ENCODE assay signal across 9 cellular contexts in genomic region chr14:92135269-92135668, GRCh38. TPM values are rescaled to one million over a fixed set of nuclear protein-coding genes. Genes with fewer than 3 reads are reported as not detected.
DNase-seq lines count a peak whose midpoint lies in the region; ATAC-seq and TF ChIP-seq lines count a peak whose summit lies in the region.
"Had no signal": no experiment of that assay in that cellular context is flagged by ENCODE, and none has a peak within 500 bp of the region (broad histone marks: within the 10 kb centered on the region; RNA-seq: fewer than 3 reads in every experiment).

No MANE protein-coding gene starts in this region.

- peaks cover 27% of the 10 kb centered on the region for H3K36me3 ChIP-seq in brain microvascular endothelial cell (replicated peaks)

- H3K4me3 ChIP-seq in brain microvascular endothelial cell (ENCODE audit: low read depth, low read length): no peak overlapping the region
- H3K4me3 ChIP-seq: lung had no signal

- H3K27ac ChIP-seq in brain microvascular endothelial cell: no peak overlapping the region

- no peaks in the 10 kb centered on the region for H3K27me3 ChIP-seq in brain microvascular endothelial cell (replicated peaks)

- TF ChIP-seq CTCF in brain microvascular endothelial cell (IDR thresholded peaks at IDR 0.05; ENCODE audit: low read depth, low read length, missing control alignments): peak; percentile 44

- no peak for ATAC-seq in HG03342 (IDR thresholded peaks at IDR 0.05; ENCODE audit: unreplicated experiment)

- DNase-seq in DMS114 treated with DMSO at 0.1 percent for 48 hours (lab: John Stamatoyannopoulos, UW; ENCODE audit: unreplicated experiment): peak; percentile 15
- DNase-seq in M059J (ENCODE audit: low read depth): peak; percentile 14
- DNase-seq in brain microvascular endothelial cell: no peak
- DNase-seq in myocyte (ENCODE audit: low read depth): peak; percentile 13
- DNase-seq in activated effector memory CD4-positive, alpha-beta T cell treated with anti-CD3 and anti-CD28 coated beads, Interleukin-2, amount 50 U/mL, for 16 hours: no peak
- DNase-seq in activated CD4-positive, alpha-beta T cell treated with anti-CD3 and anti-CD28 coated beads for 1 hour: no peak
- no peak for DNase-seq in T-helper 9 cell

- in situ Hi-C loops in brain microvascular endothelial cell (cut with HindIII; ENCODE audit: low pct_ligation_motif_present, low sequenced_read_pairs): no loop called here

RNA-seq across cellular contexts. Expression of gene CPSF2, which starts 13.5 kb away (rescaled TPM):
- total RNA-seq in M059J (2014; rRNA removed; shearing (Covaris generic)): 34.9 and 38.7 TPM in 2 replicates
- 54.7 and 65.2 TPM in 2 replicates for total RNA-seq in myocyte
- 25.9 TPM for polyA plus RNA-seq in myocyte (2012)

RNA-seq across cellular contexts. Expression of gene NDUFB1, which starts 13.8 kb away (rescaled TPM):
- 275 and 582 TPM in 2 replicates for total RNA-seq in M059J (2014; rRNA removed; shearing (Covaris generic))
- 511 and 521 TPM in 2 replicates for total RNA-seq in myocyte
- polyA plus RNA-seq in myocyte (2012): 481 TPM

RNA-seq across cellular contexts. Expression of gene ATXN3, which starts 28.9 kb away (rescaled TPM):
- total RNA-seq in M059J (2014; rRNA removed; shearing (Covaris generic)): 27.6 and 36.3 TPM in 2 replicates
- 25.2 and 42.8 TPM in 2 replicates for total RNA-seq in myocyte
- polyA plus RNA-seq in myocyte (2012): 14.2 TPM

Comparison
In these comparisons a context has a peak if more than half of its experiments do, and no peak if none do; other contexts are left out.
1. DNase-seq: peak in DMS114 treated with DMSO at 0.1 percent for 48 hours (single experiment), M059J (single experiment) and myocyte (single experiment); none in brain microvascular endothelial cell (single experiment), activated effector memory CD4-positive, alpha-beta T cell treated with anti-CD3 and anti-CD28 coated beads, Interleukin-2, amount 50 U/mL, for 16 hours (single experiment), activated CD4-positive, alpha-beta T cell treated with anti-CD3 and anti-CD28 coated beads for 1 hour (single experiment) and T-helper 9 cell (single experiment).